In the genomic region with DNA sequence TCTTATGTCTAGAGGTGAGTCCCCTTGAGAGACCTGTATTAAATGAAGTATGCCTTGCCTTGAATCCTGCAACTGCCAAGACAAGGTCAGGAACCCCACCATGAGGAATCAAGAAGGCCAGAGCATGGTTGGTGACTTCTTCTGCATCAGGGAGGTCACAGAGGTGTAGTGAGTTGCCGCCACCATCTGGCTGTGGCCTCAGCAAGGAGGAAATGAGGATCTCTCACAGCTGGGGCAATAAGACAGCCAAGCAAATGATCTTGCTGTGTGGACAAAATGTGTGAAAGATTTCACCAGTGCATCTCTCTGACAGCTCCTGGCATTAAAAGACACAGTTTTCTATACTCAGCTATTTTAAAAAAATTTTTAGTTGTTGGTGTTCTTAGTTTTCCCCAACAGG, we compare ENCODE assay signal across 26 cellular contexts.
DNase-seq lines count a peak whose midpoint lies in the region; ATAC-seq, FAIRE-seq and TF ChIP-seq lines count a peak whose summit lies in the region.
"Had no signal": no experiment of that assay in that cellular context is flagged by ENCODE, and none has a peak within 500 bp of the region (broad histone marks: within the 10 kb centered on the region; RNA-seq: fewer than 3 reads in every experiment).

No MANE protein-coding gene starts in this region.

- H3K4me1 ChIP-seq in OCI-LY3 (ENCODE audit: low read length): peaks cover 8% of the 10 kb centered on the region
- no peaks in the 10 kb centered on the region for H3K4me1 ChIP-seq in K562 (replicated peaks in 1 of 2; ENCODE audit: control insufficient read depth in 2 of 2, insufficient read depth in 2 of 2, low read length in 2 of 2)
- H3K4me1 ChIP-seq: BE2C; BLaER1 treated with 17β-estradiol and CSF1 and Interleukin-3, amounts not matched to agents 10 nM and 100 nM had no signal

- no peak overlapping the region for H3K4me3 Mint-ChIP-seq in nephron progenitor cell
- H3K4me3 Mint-ChIP-seq: CD14-positive monocyte; CD4-positive, alpha-beta T cell; CD8-positive, alpha-beta memory T cell had no signal

- H3K36me3 Mint-ChIP-seq in nephron progenitor cell (ENCODE audit: low read depth): no peaks in the 10 kb centered on the region
- H3K36me3 Mint-ChIP-seq: CD14-positive monocyte; CD8-positive, alpha-beta memory T cell had no signal

- no peak overlapping the region for H3K9ac ChIP-seq in OCI-LY3 (ENCODE audit: low read length)
- no peak overlapping the region for H3K9ac ChIP-seq in K562 (ENCODE audit: insufficient read depth in 1 of 2, low read depth in 2 of 2, low read length in 2 of 2)
- H3K9ac ChIP-seq: BLaER1 treated with 17β-estradiol and CSF1 and Interleukin-3, amounts not matched to agents 10 nM and 100 nM; GM23248 had no signal

- no TSS peak for BruUV-seq in K562 (replicated peaks; lab: Mats Ljungman, UMichigan)

- no peaks in the 10 kb centered on the region for H3K9me3 ChIP-seq in OCI-LY3 (ENCODE audit: insufficient read depth, low read length)
- no peaks in the 10 kb centered on the region for H3K9me3 ChIP-seq in K562 (replicated peaks; ENCODE audit: control insufficient read depth, insufficient read depth, low read depth, low read length)
- H3K9me3 ChIP-seq: BE2C; BLaER1 treated with 17β-estradiol and CSF1 and Interleukin-3, amounts not matched to agents 10 nM and 100 nM had no signal

- no peak overlapping the region for H3K4me3 ChIP-seq in OCI-LY3 (ENCODE audit: low read length)
- H3K4me3 ChIP-seq in K562: no peak overlapping the region
- H3K4me3 ChIP-seq: BLaER1 treated with 17β-estradiol and CSF1 and Interleukin-3, amounts not matched to agents 10 nM and 100 nM; GM23248 had no signal

- TF ChIP-seq CTCF in OCI-LY3 (IDR thresholded peaks at IDR 0.05; ENCODE audit: low read depth, low read length) (peak; percentile 66), K562 (IDR thresholded peaks at IDR 0.05 in 2 of 3, conservative IDR thresholded peaks at IDR 0.05 in 1 of 3; ENCODE audit: insufficient read depth in 2 of 3, low read depth in 1 of 3, low read length in 3 of 3) (no peak), nephron progenitor cell (IDR thresholded peaks at IDR 0.05) (no peak)

- H3K27me3 ChIP-seq in OCI-LY3 (ENCODE audit: low read depth, low read length) (no peaks in the 10 kb centered on the region), K562 (ENCODE audit: control insufficient read depth in 2 of 2, insufficient read depth in 2 of 2, low read length in 2 of 2) (no peaks in the 10 kb centered on the region)
- H3K27me3 ChIP-seq: BE2C; BLaER1 treated with 17β-estradiol and CSF1 and Interleukin-3, amounts not matched to agents 10 nM and 100 nM had no signal

- POLR2A ChIA-PET in K562 (lab: Yijun Ruan, JAX): interaction anchor here (1.2 kb wide), 1 partner anchor 13 kb away, joined by 3 read pairs; no protein-coding TSS in a partner anchor

- H3K27ac Mint-ChIP-seq in nephron progenitor cell: no peak overlapping the region
- H3K27ac Mint-ChIP-seq: CD14-positive monocyte; CD4-positive, alpha-beta T cell; CD8-positive, alpha-beta memory T cell had no signal

- TF ChIP-seq RAD21 in K562 (CRISPR knock-in tag; conservative IDR thresholded peaks at IDR 0.05 in 1 of 2, IDR thresholded peaks at IDR 0.05 in 1 of 2): no peak

- H3K9me3 Mint-ChIP-seq in nephron progenitor cell: peaks cover 3% of the 10 kb centered on the region

- H3K79me2 ChIP-seq in OCI-LY3 (ENCODE audit: low read length) (no peaks in the 10 kb centered on the region), K562 (ENCODE audit: control insufficient read depth, insufficient read depth, low read length) (no peaks in the 10 kb centered on the region)

- 22% methylated on average over 1 of the region's 1 CpG for WGBS in K562 (ENCODE audit: insufficient coverage, low coverage, missing lambda C conversion rate)

- H4K20me1 ChIP-seq in OCI-LY3 (ENCODE audit: insufficient read depth, low read length) (no peaks in the 10 kb centered on the region), K562 (replicated peaks; ENCODE audit: control insufficient read depth, insufficient read depth, low read length) (no peaks in the 10 kb centered on the region)
- H4K20me1 ChIP-seq: BLaER1 treated with 17β-estradiol and CSF1 and Interleukin-3, amounts not matched to agents 10 nM and 100 nM had no signal

- peak; percentile 14 for DNase-seq in NCI-H146 (lab: John Stamatoyannopoulos, UW)
- no peak for DNase-seq in NCI-H146 treated with DMSO at 0.1 percent for 48 hours (lab: John Stamatoyannopoulos, UW; ENCODE audit: unreplicated experiment)
- DNase-seq in K562 (ENCODE audit: extremely low read depth in 1 of 4, low spot score in 3 of 4): no peak
- DNase-seq in nephron progenitor cell: no peak
- DNase-seq in activated naive CD4-positive, alpha-beta T cell treated with anti-CD3 and anti-CD28 coated beads, Interleukin-2, amount 50 U/mL, for 16 hours: no peak
- DNase-seq: AML-193; BE2C; Calu3; CD4-positive, alpha-beta T cell; CD8-positive, alpha-beta memory T cell; COR-L47; DMS53; DMS79 treated with DMSO at 0.1 percent for 48 hours; GF-D8; GM23248; H7; HCEC 1CT had no signal

- no peak for TF ChIP-seq POLR2A in K562 (conservative IDR thresholded peaks at IDR 0.05)

- H3K27ac ChIP-seq in OCI-LY3 (ENCODE audit: low read length): no peak overlapping the region
- no peak overlapping the region for H3K27ac ChIP-seq in K562 (ENCODE audit: extremely low read depth, low read depth, low read length)
- H3K27ac ChIP-seq: 22Rv1; BLaER1 treated with 17β-estradiol and CSF1 and Interleukin-3, amounts not matched to agents 10 nM and 100 nM; GM23248 had no signal

- in situ Hi-C loops in K562 (cut with MboI): loop anchor here (25.0 kb wide), 1 partner anchor 1276 kb away; the partner anchor contains the start of gene FAM210B

- peak; percentile 64; the same call in 2 of the 3 replicates for ATAC-seq in K562
- ATAC-seq in GM18517 (IDR thresholded peaks at IDR 0.05; ENCODE audit: unreplicated experiment): no peak

- no peak for TF ChIP-seq EP300 in K562 (IDR thresholded peaks at IDR 0.05; ENCODE audit: low read length)

- no peaks in the 10 kb centered on the region for H3K36me3 ChIP-seq in OCI-LY3 (replicated peaks; ENCODE audit: low read depth, low read length)
- no peaks in the 10 kb centered on the region for H3K36me3 ChIP-seq in K562 (ENCODE audit: control insufficient read depth, insufficient read depth, low read length)
- H3K36me3 ChIP-seq: BE2C; BLaER1 treated with 17β-estradiol and CSF1 and Interleukin-3, amounts not matched to agents 10 nM and 100 nM had no signal

- H3K4me2 ChIP-seq in OCI-LY3 (ENCODE audit: low read length): no peak overlapping the region
- no peak overlapping the region for H3K4me2 ChIP-seq in K562 (ENCODE audit: insufficient read depth, low read length)
- H3K4me2 ChIP-seq: BLaER1 treated with 17β-estradiol and CSF1 and Interleukin-3, amounts not matched to agents 10 nM and 100 nM had no signal

- peak overlapping the region; percentile 48 for H2AFZ ChIP-seq in OCI-LY3 (ENCODE audit: low read depth, low read length)
- H2AFZ ChIP-seq in K562 (ENCODE audit: low read depth, low read length): peak overlapping the region; percentile 39; the same call in 1 of the 2 replicates
- H2AFZ ChIP-seq: GM23248 had no signal

- CTCF ChIA-PET in K562 (lab: Yijun Ruan, JAX; ENCODE audit: low intra/inter-chr PET ratio): no interaction called here

- no peaks in the 10 kb centered on the region for H3K9me1 ChIP-seq in K562 (ENCODE audit: control insufficient read depth, insufficient read depth, low read length)

- peak; percentile 19 for FAIRE-seq in K562 (lab: Jason Lieb, UNC)
- FAIRE-seq: A204.1, GM12892, GM19239, H1 had no signal

- intact Hi-C loops in K562 (cut with micrococcal nuclease): no loop called here

- peaks cover 20% of the 10 kb centered on the region for H3K4me1 Mint-ChIP-seq in nephron progenitor cell
- H3K4me1 Mint-ChIP-seq: CD14-positive monocyte; CD8-positive, alpha-beta memory T cell had no signal

- H3K27me3 Mint-ChIP-seq in nephron progenitor cell (ENCODE audit: low read depth, poor library complexity): no peaks in the 10 kb centered on the region
- H3K27me3 Mint-ChIP-seq: CD4-positive, alpha-beta T cell; CD8-positive, alpha-beta memory T cell had no signal

TF ChIP-seq in K562, 482 proteins besides CTCF, POLR2A, EP300 and RAD21:
- TF ChIP-seq KLF13 (tag; IDR thresholded peaks at IDR 0.05; ENCODE audit: borderline replicate concordance, low read depth) (no peak), ESRRA (IDR thresholded peaks at IDR 0.05; ENCODE audit: borderline replicate concordance, low read depth) (no peak)
- TF ChIP-seq, protein P1, sequence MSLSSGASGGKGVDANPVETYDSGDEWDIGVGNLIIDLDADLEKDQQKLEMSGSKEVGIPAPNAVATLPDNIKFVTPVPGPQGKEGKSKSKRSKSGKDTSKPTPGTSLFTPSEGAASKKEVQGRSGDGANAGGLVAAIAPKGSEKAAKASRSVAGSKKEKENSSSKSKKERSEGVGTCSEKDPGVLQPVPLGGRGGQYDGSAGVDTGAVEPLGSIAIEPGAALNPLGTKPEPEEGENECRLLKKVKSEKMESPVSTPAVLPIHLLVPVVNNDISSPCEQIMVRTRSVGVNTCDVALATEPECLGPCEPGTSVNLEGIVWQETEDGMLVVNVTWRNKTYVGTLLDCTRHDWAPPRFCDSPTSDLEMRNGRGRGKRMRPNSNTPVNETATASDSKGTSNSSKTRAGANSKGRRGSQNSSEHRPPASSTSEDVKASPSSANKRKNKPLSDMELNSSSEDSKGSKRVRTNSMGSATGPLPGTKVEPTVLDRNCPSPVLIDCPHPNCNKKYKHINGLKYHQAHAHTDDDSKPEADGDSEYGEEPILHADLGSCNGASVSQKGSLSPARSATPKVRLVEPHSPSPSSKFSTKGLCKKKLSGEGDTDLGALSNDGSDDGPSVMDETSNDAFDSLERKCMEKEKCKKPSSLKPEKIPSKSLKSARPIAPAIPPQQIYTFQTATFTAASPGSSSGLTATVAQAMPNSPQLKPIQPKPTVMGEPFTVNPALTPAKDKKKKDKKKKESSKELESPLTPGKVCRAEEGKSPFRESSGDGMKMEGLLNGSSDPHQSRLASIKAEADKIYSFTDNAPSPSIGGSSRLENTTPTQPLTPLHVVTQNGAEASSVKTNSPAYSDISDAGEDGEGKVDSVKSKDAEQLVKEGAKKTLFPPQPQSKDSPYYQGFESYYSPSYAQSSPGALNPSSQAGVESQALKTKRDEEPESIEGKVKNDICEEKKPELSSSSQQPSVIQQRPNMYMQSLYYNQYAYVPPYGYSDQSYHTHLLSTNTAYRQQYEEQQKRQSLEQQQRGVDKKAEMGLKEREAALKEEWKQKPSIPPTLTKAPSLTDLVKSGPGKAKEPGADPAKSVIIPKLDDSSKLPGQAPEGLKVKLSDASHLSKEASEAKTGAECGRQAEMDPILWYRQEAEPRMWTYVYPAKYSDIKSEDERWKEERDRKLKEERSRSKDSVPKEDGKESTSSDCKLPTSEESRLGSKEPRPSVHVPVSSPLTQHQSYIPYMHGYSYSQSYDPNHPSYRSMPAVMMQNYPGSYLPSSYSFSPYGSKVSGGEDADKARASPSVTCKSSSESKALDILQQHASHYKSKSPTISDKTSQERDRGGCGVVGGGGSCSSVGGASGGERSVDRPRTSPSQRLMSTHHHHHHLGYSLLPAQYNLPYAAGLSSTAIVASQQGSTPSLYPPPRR (CRISPR knock-in tag; IDR thresholded peaks at IDR 0.05; ENCODE audit: borderline replicate concordance): no peak
